In genomic region chr19:50820086-50820485, GRCh38 we compare ENCODE assay signal across 15 cellular contexts. TPM values are rescaled to one million over a fixed set of nuclear protein-coding genes. Genes with fewer than 3 reads are reported as not detected.
DNase-seq lines count a peak whose midpoint lies in the region; ATAC-seq, FAIRE-seq and TF ChIP-seq lines count a peak whose summit lies in the region.
"Had no signal": no experiment of that assay in that cellular context is flagged by ENCODE, and none has a peak within 500 bp of the region (broad histone marks: within the 10 kb centered on the region; RNA-seq: fewer than 3 reads in every experiment).

No MANE protein-coding gene starts in this region.

- peaks cover 0 to 3% (median 2%) of the 10 kb centered on the region in 5 donors for H3K9me3 Mint-ChIP-seq in CD8-positive, alpha-beta memory T cell
- no peaks in the 10 kb centered on the region for H3K9me3 Mint-ChIP-seq in activated CD8-positive, alpha-beta T cell treated with anti-CD3 and anti-CD28 coated beads for 36 hours
- no peaks in the 10 kb centered on the region for H3K9me3 Mint-ChIP-seq in memory B cell

- H3K9me3 ChIP-seq in CD8-positive, alpha-beta memory T cell (ENCODE audit: low read length): no peaks in the 10 kb centered on the region
- no peaks in the 10 kb centered on the region for H3K9me3 ChIP-seq in gastroesophageal sphincter
- H3K9me3 ChIP-seq: right lobe of liver had no signal

- CTCF ChIA-PET in CD8-positive, alpha-beta memory T cell (lab: Charles Lee): no interaction called here
- CTCF ChIA-PET in activated CD8-positive, alpha-beta T cell treated with anti-CD3 and anti-CD28 coated beads for 36 hours (lab: Charles Lee): interaction anchor here (1.0 kb wide), 1 partner anchor 9 kb away, joined by 3 read pairs; no protein-coding TSS in a partner anchor

- intact Hi-C loops in activated CD8-positive, alpha-beta T cell treated with anti-CD3 and anti-CD28 coated beads for 36 hours (cut with micrococcal nuclease): no loop called here

- WGBS in gastroesophageal sphincter (ENCODE audit: low coverage in 1 of 2), 2 donors: 0 to 5% methylated on average over 3 to 4 of the region's 15 CpGs

- peak overlapping the region in 4 of 7 donors; percentile 7 to 70 (median 30) for H3K4me3 Mint-ChIP-seq in CD8-positive, alpha-beta memory T cell
- peak overlapping the region; percentile 32 for H3K4me3 Mint-ChIP-seq in activated CD8-positive, alpha-beta T cell treated with anti-CD3 and anti-CD28 coated beads for 36 hours
- peak overlapping the region; percentile 86 for H3K4me3 Mint-ChIP-seq in memory B cell

- peaks cover 16 to 32% (median 17%) of the 10 kb centered on the region in 3 donors for H3K4me1 Mint-ChIP-seq in CD8-positive, alpha-beta memory T cell
- peaks cover 40% of the 10 kb centered on the region for H3K4me1 Mint-ChIP-seq in activated CD8-positive, alpha-beta T cell treated with anti-CD3 and anti-CD28 coated beads for 36 hours (ENCODE audit: low read depth)
- H3K4me1 Mint-ChIP-seq in memory B cell: peaks cover 50% of the 10 kb centered on the region

- H3K27me3 ChIP-seq in CD8-positive, alpha-beta memory T cell (ENCODE audit: insufficient read depth, low read length, poor library complexity, severe bottlenecking): peaks cover 36% of the 10 kb centered on the region
- peaks cover 100% of the 10 kb centered on the region for H3K27me3 ChIP-seq in gastroesophageal sphincter

- no peak for TF ChIP-seq CTCF in activated CD8-positive, alpha-beta T cell treated with anti-CD3 and anti-CD28 coated beads for 36 hours (IDR thresholded peaks at IDR 0.05)
- no peak for TF ChIP-seq CTCF in gastroesophageal sphincter (IDR thresholded peaks at IDR 0.05)

- no peaks in the 10 kb centered on the region for H3K36me3 ChIP-seq in CD8-positive, alpha-beta memory T cell (ENCODE audit: insufficient read depth, low read length)
- no peaks in the 10 kb centered on the region for H3K36me3 ChIP-seq in gastroesophageal sphincter
- H3K36me3 ChIP-seq: right lobe of liver had no signal

- peaks cover 47 to 85% of the 10 kb centered on the region in 2 donors for H3K27me3 Mint-ChIP-seq in CD8-positive, alpha-beta memory T cell
- peaks cover 69% of the 10 kb centered on the region for H3K27me3 Mint-ChIP-seq in activated CD8-positive, alpha-beta T cell treated with anti-CD3 and anti-CD28 coated beads for 36 hours
- H3K27me3 Mint-ChIP-seq in memory B cell: peaks cover 5% of the 10 kb centered on the region

- peak; percentile 23 for FAIRE-seq in GM12891 (lab: Jason Lieb, UNC)
- no peak for FAIRE-seq in urothelium cell line (lab: Jason Lieb, UNC)

- TF ChIP-seq POLR2A in GM12891 (IDR thresholded peaks at IDR 0.05; ENCODE audit: low read depth, low read length) (no peak), gastroesophageal sphincter (IDR thresholded peaks at IDR 0.05) (no peak)

- H3K27ac ChIP-seq in CD8-positive, alpha-beta memory T cell (ENCODE audit: low read depth, low read length): peak overlapping the region; percentile 67
- H3K27ac ChIP-seq in gastroesophageal sphincter: no peak overlapping the region
- H3K27ac ChIP-seq: right lobe of liver, VCaP had no signal

- no peak overlapping the region for H3K27ac Mint-ChIP-seq in CD8-positive, alpha-beta memory T cell
- no peak overlapping the region for H3K27ac Mint-ChIP-seq in activated CD8-positive, alpha-beta T cell treated with anti-CD3 and anti-CD28 coated beads for 36 hours
- peak overlapping the region; percentile 81 for H3K27ac Mint-ChIP-seq in memory B cell

- H3K36me3 Mint-ChIP-seq in CD8-positive, alpha-beta memory T cell: peaks cover 0 to 9% (median 0%) of the 10 kb centered on the region in 3 donors
- H3K36me3 Mint-ChIP-seq in activated CD8-positive, alpha-beta T cell treated with anti-CD3 and anti-CD28 coated beads for 36 hours (ENCODE audit: low read depth): peaks cover 3% of the 10 kb centered on the region
- H3K36me3 Mint-ChIP-seq in memory B cell: no peaks in the 10 kb centered on the region

- no peak for DNase-seq in CD8-positive, alpha-beta memory T cell
- DNase-seq in GM12891 (ENCODE audit: insufficient read length, low spot score) (no peak), memory B cell (ENCODE audit: low spot score in 2 of 2) (no peak), urothelium cell line (ENCODE audit: low spot score) (no peak)
- no peak for DNase-seq in activated CD8-positive, alpha-beta T cell treated with anti-CD3 and anti-CD28 coated beads for 36 hours
- DNase-seq: activated gamma-delta T cell treated with Interleukin-2 at 50 U/mL for 16 hours, DMS79, NCI-H2171 treated with DMSO at 0.1 percent for 48 hours, right lobe of liver had no signal

- TF ChIP-seq EP300 in gastroesophageal sphincter (IDR thresholded peaks at IDR 0.05): no peak

- H3K4me1 ChIP-seq in CD8-positive, alpha-beta memory T cell (ENCODE audit: insufficient read depth, low read length): peaks cover 5% of the 10 kb centered on the region
- peaks cover 0 to 19% (median 0%) of the 10 kb centered on the region in 3 donors for H3K4me1 ChIP-seq in gastroesophageal sphincter

- POLR2A ChIA-PET in CD8-positive, alpha-beta memory T cell (lab: Charles Lee): no interaction called here
- POLR2A ChIA-PET in activated CD8-positive, alpha-beta T cell treated with anti-CD3 and anti-CD28 coated beads for 36 hours (lab: Charles Lee): interaction anchor here (0.6 to 2.7 kb wide), 3 partner anchors 15 to 22 kb away, joined by 3 to 9 read pairs (median 7); no protein-coding TSS in a partner anchor

- H3K4me3 ChIP-seq in CD8-positive, alpha-beta memory T cell (ENCODE audit: low read length): no peak overlapping the region
- H3K4me3 ChIP-seq in gastroesophageal sphincter: no peak overlapping the region
- H3K4me3 ChIP-seq: right lobe of liver had no signal

- no peak for ATAC-seq in activated CD8-positive, alpha-beta T cell treated with anti-CD3 and anti-CD28 coated beads for 36 hours
- ATAC-seq in memory B cell (ENCODE audit: low read depth) (peak; percentile 26), gastroesophageal sphincter (no peak), GM19467 (IDR thresholded peaks at IDR 0.05; ENCODE audit: unreplicated experiment) (no peak), HG03139 (IDR thresholded peaks at IDR 0.05; ENCODE audit: unreplicated experiment) (no peak)
- ATAC-seq: right lobe of liver had no signal

TF ChIP-seq in GM12891, 5 proteins besides CTCF, POLR2A, EP300 and RAD21:
- TF ChIP-seq POLR2AphosphoS5 (IDR thresholded peaks at IDR 0.05; ENCODE audit: low read depth, low read length): no peak
- no peak for TF ChIP-seq PAX5 (IDR thresholded peaks at IDR 0.05; ENCODE audit: insufficient read depth, low read length, severe bottlenecking)
- no peak for TF ChIP-seq SPI1 (IDR thresholded peaks at IDR 0.05; ENCODE audit: low read depth, low read length)
- no peak for TF ChIP-seq TAF1 (IDR thresholded peaks at IDR 0.05; ENCODE audit: low read depth, low read length)
- TF ChIP-seq POU2F2 (IDR thresholded peaks at IDR 0.05; ENCODE audit: low read depth, low read length): no peak

RNA-seq across cellular contexts. Expression of gene KLK1, which starts 3.5 kb away (rescaled TPM):
- under 1 TPM; 0.27 to 0.39 TPM for total RNA-seq in CD8-positive, alpha-beta memory T cell
- polyA plus RNA-seq in CD8-positive, alpha-beta memory T cell: not detected
- polyA plus RNA-seq in GM12891 (2012; ENCODE audit: low read depth, missing spikeins): 41.1 TPM
- total RNA-seq in activated CD8-positive, alpha-beta T cell treated with anti-CD3 and anti-CD28 coated beads for 36 hours: under 1 TPM; 0.65 to 0.83 TPM
- not detected for total RNA-seq in gastroesophageal sphincter
- total RNA-seq: glomerular endothelial cell, right lobe of liver had no signal

RNA-seq across cellular contexts. Expression of gene KLK15, which starts 13.3 kb away (rescaled TPM):
- total RNA-seq in CD8-positive, alpha-beta memory T cell: not detected
- not detected for polyA plus RNA-seq in CD8-positive, alpha-beta memory T cell
- not detected for polyA plus RNA-seq in GM12891 (2012; ENCODE audit: low read depth, missing spikeins)
- total RNA-seq in activated CD8-positive, alpha-beta T cell treated with anti-CD3 and anti-CD28 coated beads for 36 hours: not detected
- not detected for total RNA-seq in gastroesophageal sphincter
- total RNA-seq: glomerular endothelial cell, mesenteric fat pad, right lobe of liver had no signal

RNA-seq across cellular contexts. Expression of gene ACP4, which starts 29.9 kb away (rescaled TPM):
- not detected for total RNA-seq in CD8-positive, alpha-beta memory T cell
- not detected for polyA plus RNA-seq in CD8-positive, alpha-beta memory T cell
- not detected for polyA plus RNA-seq in GM12891 (2012; ENCODE audit: low read depth, missing spikeins)
- total RNA-seq in activated CD8-positive, alpha-beta T cell treated with anti-CD3 and anti-CD28 coated beads for 36 hours: not detected
- not detected for total RNA-seq in gastroesophageal sphincter
- total RNA-seq: glomerular endothelial cell, mesenteric fat pad had no signal

RNA-seq across cellular contexts. Expression of gene KLK3, which starts 34.6 kb away (rescaled TPM):
- total RNA-seq in CD8-positive, alpha-beta memory T cell: not detected
- polyA plus RNA-seq in CD8-positive, alpha-beta memory T cell: not detected
- polyA plus RNA-seq in GM12891 (2012; ENCODE audit: low read depth, missing spikeins): not detected
- not detected for total RNA-seq in activated CD8-positive, alpha-beta T cell treated with anti-CD3 and anti-CD28 coated beads for 36 hours
- not detected for total RNA-seq in gastroesophageal sphincter
- total RNA-seq: glomerular endothelial cell, mesenteric fat pad, right lobe of liver had no signal

RNA-seq across cellular contexts. Expression of gene GPR32, which starts 49.8 kb away (rescaled TPM):
- total RNA-seq in CD8-positive, alpha-beta memory T cell: not detected
- not detected for polyA plus RNA-seq in CD8-positive, alpha-beta memory T cell
- polyA plus RNA-seq in GM12891 (2012; ENCODE audit: low read depth, missing spikeins): not detected
- total RNA-seq in activated CD8-positive, alpha-beta T cell treated with anti-CD3 and anti-CD28 coated beads for 36 hours: not detected
- total RNA-seq in gastroesophageal sphincter: not detected
- total RNA-seq: glomerular endothelial cell, mesenteric fat pad, right lobe of liver had no signal

Comparison
In these comparisons a context has a peak if more than half of its experiments do, and no peak if none do; other contexts are left out.
1. H3K4me3 Mint-ChIP-seq: peak in every context shown above with its lines; median percentile 86 in memory B cell; 32 in activated CD8-positive, alpha-beta T cell treated with anti-CD3 and anti-CD28 coated beads for 36 hours; 30 in CD8-positive, alpha-beta memory T cell.